22 cellular contexts compared by ENCODE assay signal in genomic region chr3:13071695-13072094, GRCh38. TPM values are rescaled to one million over a fixed set of nuclear protein-coding genes. Genes with fewer than 3 reads are reported as not detected.
DNase-seq lines count a peak whose midpoint lies in the region; ATAC-seq, FAIRE-seq and TF ChIP-seq lines count a peak whose summit lies in the region.
"Had no signal": no experiment of that assay in that cellular context is flagged by ENCODE, and none has a peak within 500 bp of the region (broad histone marks: within the 10 kb centered on the region; RNA-seq: fewer than 3 reads in every experiment).

No MANE protein-coding gene starts in this region.

- H3K4me1 Mint-ChIP-seq in activated CD4-positive, alpha-beta T cell treated with anti-CD3 and anti-CD28 coated beads, Interleukin-2, amount 10 ng/mL, durations not matched to agents 7 days and 5 days, result peaks cover 53% of the 10 kb centered on the region
- peaks cover 73% of the 10 kb centered on the region for H3K4me1 Mint-ChIP-seq in brain
- peaks cover 65% of the 10 kb centered on the region for H3K4me1 Mint-ChIP-seq in stimulated activated memory B cell treated with anti-CD40 and anti-IgM and Interleukin-4, amounts not matched to agents 10 μg/mL and 1 μg/mL and 100 μg/mL, for 72 hours

- ATAC-seq in stimulated activated memory B cell treated with anti-CD40 and anti-IgM and Interleukin-4, amounts not matched to agents 10 μg/mL and 1 μg/mL and 100 μg/mL, for 72 hours, result no peak
- ATAC-seq: K562 had no signal

- H3K27me3 ChIP-seq in Karpas-422 (ENCODE audit: low read length), result no peaks in the 10 kb centered on the region; the same call in 1 of the 2 replicates

- H3K27me3 Mint-ChIP-seq in activated CD4-positive, alpha-beta T cell treated with anti-CD3 and anti-CD28 coated beads, Interleukin-2, amount 10 ng/mL, durations not matched to agents 7 days and 5 days, result peaks cover 33% of the 10 kb centered on the region
- peaks cover 16% of the 10 kb centered on the region for H3K27me3 Mint-ChIP-seq in brain
- H3K27me3 Mint-ChIP-seq in stimulated activated memory B cell treated with anti-CD40 and anti-IgM and Interleukin-4, amounts not matched to agents 10 μg/mL and 1 μg/mL and 100 μg/mL, for 72 hours, result peaks cover 9% of the 10 kb centered on the region

- peak overlapping the region; percentile 67 for H3K4me2 ChIP-seq in Karpas-422 (ENCODE audit: low read depth, low read length, poor library complexity, severe bottlenecking)

- no peaks in the 10 kb centered on the region for H3K36me3 ChIP-seq in Karpas-422 (ENCODE audit: insufficient read depth, low read length)
- H3K36me3 ChIP-seq: gastroesophageal sphincter, SJCRH30 had no signal

- CTCF ChIA-PET in activated CD4-positive, alpha-beta T cell treated with anti-CD3 and anti-CD28 coated beads, Interleukin-2, amount 10 ng/mL, durations not matched to agents 7 days and 5 days (lab: Charles Lee), result interaction anchor here (0.6 to 1.4 kb wide), 5 partner anchors 10 to 123 kb away, joined by 3 to 4 read pairs (median 3); no protein-coding TSS in a partner anchor
- CTCF ChIA-PET in HEK293T (lab: Yijun Ruan, JAX), result no interaction called here

- FAIRE-seq in GM19239 (lab: Jason Lieb, UNC), result no peak
- FAIRE-seq: A204.1, K562 had no signal

- no peaks in the 10 kb centered on the region for H3K79me2 ChIP-seq in Karpas-422 (ENCODE audit: low read length)

- no peak overlapping the region; the same call in 1 of the 2 replicates for H3K9ac ChIP-seq in Karpas-422 (ENCODE audit: low read length)

- H3K9me3 ChIP-seq in Karpas-422 (ENCODE audit: low read length), result no peaks in the 10 kb centered on the region
- H3K9me3 ChIP-seq: gastroesophageal sphincter, SJCRH30 had no signal

- H2AFZ ChIP-seq in Karpas-422 (ENCODE audit: low read length), result no peak overlapping the region

- no peak overlapping the region for H3K27ac ChIP-seq in Karpas-422 (ENCODE audit: low read length)
- H3K27ac ChIP-seq: epithelial cell of prostate, gastroesophageal sphincter, SJCRH30 had no signal

- H3K4me1 ChIP-seq in Karpas-422 (ENCODE audit: low read length), result peaks cover 45% of the 10 kb centered on the region
- H3K4me1 ChIP-seq: SJCRH30 had no signal

- no peak for TF ChIP-seq CTCF in brain (conservative IDR thresholded peaks at IDR 0.05)

- H3K4me3 ChIP-seq in Karpas-422 (ENCODE audit: low read length), result no peak overlapping the region
- H3K4me3 ChIP-seq: gastroesophageal sphincter, K562, SJCRH30 had no signal

- H4K20me1 ChIP-seq in Karpas-422 (ENCODE audit: insufficient read depth, low read depth, low read length), result peaks cover 72% of the 10 kb centered on the region

- H3K9me2 ChIP-seq in Karpas-422 (replicated peaks; ENCODE audit: insufficient read depth, low read length), result no peaks in the 10 kb centered on the region

- POLR2A ChIA-PET in activated CD4-positive, alpha-beta T cell treated with anti-CD3 and anti-CD28 coated beads, Interleukin-2, amount 10 ng/mL, durations not matched to agents 7 days and 5 days (lab: Charles Lee), result no interaction called here
- POLR2A ChIA-PET in HEK293T (lab: Yijun Ruan, JAX), result no interaction called here

- DNase-seq in activated CD4-positive, alpha-beta T cell treated with anti-CD3 and anti-CD28 coated beads, Interleukin-2, amount 10 ng/mL, durations not matched to agents 7 days and 5 days, result no peak
- DNase-seq in activated CD4-positive, alpha-beta T cell treated with anti-CD3 and anti-CD28 coated beads for 48 hours, result no peak
- DNase-seq in Karpas-422 (no peak), COLO829 (ENCODE audit: low spot score) (no peak), GM19239 (ENCODE audit: insufficient read length, low spot score) (no peak), HEK293T (ENCODE audit: extremely low spot score) (no peak)
- DNase-seq: activated CD4-positive, alpha-beta memory T cell treated with anti-CD3 and anti-CD28 coated beads for 36 hours; activated effector memory CD4-positive, alpha-beta T cell treated with Interleukin-2 at 50 U/mL for 16 hours; cortex of kidney; HFFc6; NCI-H1436; stimulated activated CD4-positive, alpha-beta T cell treated with anti-CD3 and anti-CD28 coated beads, Interleukin-2, amount 100 ng/mL, for 24 hours; T1000; trophoblast cell had no signal

- H3K4me3 Mint-ChIP-seq in activated CD4-positive, alpha-beta T cell treated with anti-CD3 and anti-CD28 coated beads, Interleukin-2, amount 10 ng/mL, durations not matched to agents 7 days and 5 days, result peak overlapping the region; percentile 77
- peak overlapping the region; percentile 39 to 93 (median 90) for H3K4me3 Mint-ChIP-seq in brain
- H3K4me3 Mint-ChIP-seq in stimulated activated memory B cell treated with anti-CD40 and anti-IgM and Interleukin-4, amounts not matched to agents 10 μg/mL and 1 μg/mL and 100 μg/mL, for 72 hours, result peak overlapping the region; percentile 88
- H3K4me3 Mint-ChIP-seq: activated CD4-positive, alpha-beta memory T cell treated with anti-CD3 and anti-CD28 coated beads for 36 hours; HFFc6; neural crest cell had no signal

- H3K36me3 Mint-ChIP-seq in activated CD4-positive, alpha-beta T cell treated with anti-CD3 and anti-CD28 coated beads, Interleukin-2, amount 10 ng/mL, durations not matched to agents 7 days and 5 days (ENCODE audit: low read depth), result peaks cover 4% of the 10 kb centered on the region
- H3K36me3 Mint-ChIP-seq in brain, result no peaks in the 10 kb centered on the region
- peaks cover 5% of the 10 kb centered on the region for H3K36me3 Mint-ChIP-seq in stimulated activated memory B cell treated with anti-CD40 and anti-IgM and Interleukin-4, amounts not matched to agents 10 μg/mL and 1 μg/mL and 100 μg/mL, for 72 hours
- H3K36me3 Mint-ChIP-seq: activated CD4-positive, alpha-beta memory T cell treated with anti-CD3 and anti-CD28 coated beads for 36 hours had no signal

- H3K9me3 Mint-ChIP-seq in activated CD4-positive, alpha-beta T cell treated with anti-CD3 and anti-CD28 coated beads, Interleukin-2, amount 10 ng/mL, durations not matched to agents 7 days and 5 days, result no peaks in the 10 kb centered on the region
- H3K9me3 Mint-ChIP-seq in brain, result peaks cover 0 to 4% (median 0%) of the 10 kb centered on the region in 5 experiments
- H3K9me3 Mint-ChIP-seq in stimulated activated memory B cell treated with anti-CD40 and anti-IgM and Interleukin-4, amounts not matched to agents 10 μg/mL and 1 μg/mL and 100 μg/mL, for 72 hours, result no peaks in the 10 kb centered on the region
- H3K9me3 Mint-ChIP-seq: activated CD4-positive, alpha-beta memory T cell treated with anti-CD3 and anti-CD28 coated beads for 36 hours; HFFc6; neural crest cell had no signal

- peak overlapping the region; percentile 74 for H3K27ac Mint-ChIP-seq in activated CD4-positive, alpha-beta T cell treated with anti-CD3 and anti-CD28 coated beads, Interleukin-2, amount 10 ng/mL, durations not matched to agents 7 days and 5 days
- H3K27ac Mint-ChIP-seq in brain, result peak overlapping the region in 3 of 5 experiments; percentile 63 to 97 (median 72)
- peak overlapping the region; percentile 85 for H3K27ac Mint-ChIP-seq in stimulated activated memory B cell treated with anti-CD40 and anti-IgM and Interleukin-4, amounts not matched to agents 10 μg/mL and 1 μg/mL and 100 μg/mL, for 72 hours
- H3K27ac Mint-ChIP-seq: activated CD4-positive, alpha-beta memory T cell treated with anti-CD3 and anti-CD28 coated beads for 36 hours; HFFc6 had no signal

TF ChIP-seq in HEK293T, 16 proteins besides CTCF, POLR2A, EP300 and RAD21:
- no peak for TF ChIP-seq BHLHE40 (IDR thresholded peaks at IDR 0.05; ENCODE audit: borderline replicate concordance)
- no peak for TF ChIP-seq HDGF (IDR thresholded peaks at IDR 0.05; ENCODE audit: borderline replicate concordance)
- no peak for TF ChIP-seq CTBP1 (IDR thresholded peaks at IDR 0.05; ENCODE audit: borderline replicate concordance)
- no peak for TF ChIP-seq ELF4 (IDR thresholded peaks at IDR 0.05)
- TF ChIP-seq ZNF384 (IDR thresholded peaks at IDR 0.05), result no peak
- TF ChIP-seq L3MBTL2 (conservative IDR thresholded peaks at IDR 0.05), result no peak
- no peak for TF ChIP-seq TARDBP (IDR thresholded peaks at IDR 0.05)
- TF ChIP-seq ARNT (IDR thresholded peaks at IDR 0.05), result no peak
- TF ChIP-seq PKNOX1 (IDR thresholded peaks at IDR 0.05), result no peak
- no peak for TF ChIP-seq FOXA1 (IDR thresholded peaks at IDR 0.05)
- TF ChIP-seq NFRKB (IDR thresholded peaks at IDR 0.05), result no peak
- no peak for TF ChIP-seq SUZ12 (IDR thresholded peaks at IDR 0.05)
- TF ChIP-seq FOXK2 (IDR thresholded peaks at IDR 0.05), result no peak
- TF ChIP-seq SP1 (IDR thresholded peaks at IDR 0.05), result no peak
- TF ChIP-seq FOXM1 (IDR thresholded peaks at IDR 0.05; ENCODE audit: borderline replicate concordance), result no peak
- TF ChIP-seq LEF1 (IDR thresholded peaks at IDR 0.05; ENCODE audit: borderline replicate concordance), result no peak

RNA-seq across cellular contexts. Expression of gene IQSEC1, which starts 1.5 kb away (rescaled TPM):
- total RNA-seq in activated CD4-positive, alpha-beta T cell treated with anti-CD3 and anti-CD28 coated beads, Interleukin-2, amount 10 ng/mL, durations not matched to agents 7 days and 5 days, result 10 to 100 TPM; 58.2 to 70.4 TPM
- total RNA-seq in Karpas-422 (2014; rRNA removed; shearing (Covaris generic); ENCODE audit: low replicate concordance), result 4.7 and 8.2 TPM in 2 replicates
- 34.7 TPM for polyA plus RNA-seq in brain (ENCODE audit: insufficient read depth, low read depth, low replicate concordance)
